ENCODE assay signal across 13 cellular contexts in genomic region chr17:83056583-83057396, GRCh38. TPM values are rescaled to one million over a fixed set of nuclear protein-coding genes. Genes with fewer than 3 reads are reported as not detected.
DNase-seq lines count a peak whose midpoint lies in the region; ATAC-seq and TF ChIP-seq lines count a peak whose summit lies in the region.
"Had no signal": no experiment of that assay in that cellular context is flagged by ENCODE, and none has a peak within 500 bp of the region (broad histone marks: within the 10 kb centered on the region; RNA-seq: fewer than 3 reads in every experiment).

No MANE protein-coding gene starts in this region.

- H3K36me3 ChIP-seq in BLaER1: no peaks in the 10 kb centered on the region
- no peaks in the 10 kb centered on the region for H3K36me3 ChIP-seq in psoas muscle (ENCODE audit: insufficient read depth in 1 of 2, low read depth in 1 of 2)
- H3K36me3 ChIP-seq: MG63 had no signal

- H3K27me3 ChIP-seq in BLaER1: no peaks in the 10 kb centered on the region
- no peaks in the 10 kb centered on the region for H3K27me3 ChIP-seq in psoas muscle (ENCODE audit: insufficient read depth in 3 of 3, low read length in 2 of 3)
- H3K27me3 ChIP-seq: MG63 had no signal

- H3K4me2 ChIP-seq in BLaER1: peak overlapping the region; percentile 9; the same call in 1 of the 2 replicates

- 55 to 70% (median 55%) methylated on average over 30 of the region's 30 CpGs for WGBS in psoas muscle, 3 donors

- H3K27ac ChIP-seq in BLaER1: no peak overlapping the region
- H3K27ac ChIP-seq in psoas muscle: peak overlapping the region; percentile 66

- intact Hi-C loops in psoas muscle (cut with DNase I): no loop called here

- no peak for TF ChIP-seq CTCF in LNCaP clone FGC (IDR thresholded peaks at IDR 0.05; ENCODE audit: control insufficient read depth, extremely low read depth, insufficient read depth)
- TF ChIP-seq CTCF in psoas muscle (IDR thresholded peaks at IDR 0.05): no peak

- H3K4me1 ChIP-seq in BLaER1 (peaks cover 34% of the 10 kb centered on the region), psoas muscle (peaks cover 25% of the 10 kb centered on the region)

- no peak overlapping the region for H3K9ac ChIP-seq in BLaER1

- DNase-seq in LNCaP clone FGC (ENCODE audit: low read depth): peak; percentile 30
- DNase-seq in psoas muscle: no peak
- no peak for DNase-seq in NOMO-1 treated with dmso at 0.1 percent for 144 hours (lab: John Stamatoyannopoulos, UW; ENCODE audit: unreplicated experiment)
- no peak for DNase-seq in activated naive CD4-positive, alpha-beta T cell treated with Interleukin-2 at 50 U/mL for 16 hours
- DNase-seq in glomerular visceral epithelial cell (ENCODE audit: extremely low spot score): no peak
- DNase-seq: activated naive CD8-positive, alpha-beta T cell treated with anti-CD3 and anti-CD28 coated beads for 36 hours; mesendoderm; NCI-H526 had no signal

- ATAC-seq in esophagus mucosa (peak; percentile 1), psoas muscle (peak; percentile 11 to 44 (median 26)), HG02763 (IDR thresholded peaks at IDR 0.05; ENCODE audit: unreplicated experiment) (no peak)
- ATAC-seq: right cardiac atrium had no signal

- H3K4me3 ChIP-seq in BLaER1 (no peak overlapping the region), LNCaP clone FGC (ENCODE audit: low read depth, low read length) (no peak overlapping the region), psoas muscle (peak overlapping the region; percentile 0)
- H3K4me3 ChIP-seq: MG63 had no signal

- H3K9me3 ChIP-seq in BLaER1 (no peaks in the 10 kb centered on the region), psoas muscle (no peaks in the 10 kb centered on the region)
- H3K9me3 ChIP-seq: MG63 had no signal

- no peaks in the 10 kb centered on the region for H4K20me1 ChIP-seq in BLaER1

RNA-seq across cellular contexts. Expression of gene METRNL, which starts 22.6 kb away (rescaled TPM):
- total RNA-seq in esophagus mucosa: 152 TPM
- 10 to 100 TPM in 3 of 4 donors, 1 to 10 TPM in 1; 9.3 to 24.0 (median 11.1) TPM for total RNA-seq in psoas muscle
- 10 to 100 TPM in 2 of 3 donors, 1 to 10 TPM in 1; 6.7 to 81.7 (median 12.3) TPM for polyA plus RNA-seq in psoas muscle
